Comparison of ENCODE assay signal across 25 cellular contexts in the genomic region with DNA sequence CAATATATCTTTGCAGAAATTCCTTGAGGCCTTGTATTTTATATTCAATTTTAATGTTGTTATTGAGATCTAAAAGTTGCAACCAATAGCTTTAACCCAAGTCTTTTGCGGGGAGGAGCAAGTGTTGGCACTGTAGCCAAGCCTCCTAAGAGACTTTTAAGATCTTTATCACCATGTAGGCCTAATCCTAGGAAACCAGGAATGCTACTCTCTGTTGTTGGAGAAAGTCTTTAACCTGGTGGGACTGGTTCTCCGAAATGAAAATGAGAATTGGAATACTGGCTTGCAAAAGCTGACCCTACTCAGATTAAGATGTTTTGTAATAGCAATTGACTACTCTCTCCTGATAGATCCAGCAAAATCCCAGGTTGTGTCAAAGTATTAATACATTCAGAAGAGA. TPM values are rescaled to one million over a fixed set of nuclear protein-coding genes. Genes with fewer than 3 reads are reported as not detected.
DNase-seq lines count a peak whose midpoint lies in the region; ATAC-seq and TF ChIP-seq lines count a peak whose summit lies in the region.
"Had no signal": no experiment of that assay in that cellular context is flagged by ENCODE, and none has a peak within 500 bp of the region (broad histone marks: within the 10 kb centered on the region; RNA-seq: fewer than 3 reads in every experiment).

No MANE protein-coding gene starts in this region.

- intact Hi-C loops in MCF 10A (cut with micrococcal nuclease) (no loop called here), Calu3 (cut with micrococcal nuclease; ENCODE audit: unreplicated experiment) (no loop called here)

- no peaks in the 10 kb centered on the region for H3K9me3 Mint-ChIP-seq in MCF 10A (ENCODE audit: unreplicated experiment)
- no peaks in the 10 kb centered on the region for H3K9me3 Mint-ChIP-seq in Calu3 (ENCODE audit: low read depth, unreplicated experiment)
- H3K9me3 Mint-ChIP-seq: CD4-positive, alpha-beta T cell; CD8-positive, alpha-beta memory T cell; H9 had no signal

- TF ChIP-seq CTCF in MCF 10A (IDR thresholded peaks at IDR 0.05; ENCODE audit: unreplicated experiment) (no peak), LNCaP clone FGC (IDR thresholded peaks at IDR 0.05; ENCODE audit: control insufficient read depth, extremely low read depth, insufficient read depth) (no peak), osteoblast (IDR thresholded peaks at IDR 0.05; ENCODE audit: extremely low read depth, low read depth, low read length) (no peak), Calu3 (IDR thresholded peaks at IDR 0.05; ENCODE audit: unreplicated experiment) (no peak)

- BruUV-seq in MCF 10A (replicated peaks; lab: Mats Ljungman, UMichigan) (no TSS peak), Calu3 (replicated peaks; lab: Mats Ljungman, UMichigan) (no TSS peak)

- ATAC-seq in GM21528 (IDR thresholded peaks at IDR 0.05; ENCODE audit: low FRiP score, unreplicated experiment) = no peak
- ATAC-seq: A549, GM12878, HCT116 had no signal

- no peak overlapping the region for H3K9ac ChIP-seq in GM23248
- H3K9ac ChIP-seq: BLaER1 treated with 17β-estradiol and CSF1 and Interleukin-3, amounts not matched to agents 10 nM and 100 nM had no signal

- H3K4me1 Mint-ChIP-seq in MCF 10A (ENCODE audit: insufficient read depth, unreplicated experiment) = peaks cover 22% of the 10 kb centered on the region
- H3K4me1 Mint-ChIP-seq in Calu3 (ENCODE audit: low read depth, unreplicated experiment) = peaks cover 9% of the 10 kb centered on the region
- H3K4me1 Mint-ChIP-seq: CD14-positive monocyte; CD8-positive, alpha-beta memory T cell; H9 had no signal

- no peak overlapping the region for H2AFZ ChIP-seq in GM23248
- no peak overlapping the region for H2AFZ ChIP-seq in osteoblast (ENCODE audit: low read length)

- WGBS in GM23248 (ENCODE audit: low coverage in 1 of 2, low lambda C conversion rate in 2 of 2, missing lambda C conversion rate in 2 of 2), 2 experiments = 98% methylated on average over 2 of the region's 2 CpGs

- CTCF ChIA-PET in MCF 10A (lab: Yijun Ruan, JAX) = no interaction called here
- CTCF ChIA-PET in Calu3 (lab: Charles Lee) = no interaction called here

- H3K27me3 ChIP-seq in GM23248 (replicated peaks; ENCODE audit: insufficient read depth) = no peaks in the 10 kb centered on the region
- no peaks in the 10 kb centered on the region for H3K27me3 ChIP-seq in osteoblast (ENCODE audit: insufficient read depth, low read length)
- no peaks in the 10 kb centered on the region for H3K27me3 ChIP-seq in SJCRH30
- H3K27me3 ChIP-seq: BE2C; BLaER1 treated with 17β-estradiol and CSF1 and Interleukin-3, amounts not matched to agents 10 nM and 100 nM had no signal

- H4K20me1 ChIP-seq in GM23248 (ENCODE audit: insufficient read depth) = no peaks in the 10 kb centered on the region
- H4K20me1 ChIP-seq in osteoblast (ENCODE audit: insufficient read depth, low read length) = no peaks in the 10 kb centered on the region
- H4K20me1 ChIP-seq: BLaER1 treated with 17β-estradiol and CSF1 and Interleukin-3, amounts not matched to agents 10 nM and 100 nM had no signal

- H3K27ac ChIP-seq in GM23248 (peak overlapping the region; percentile 93; the same call in 1 of the 2 replicates), osteoblast (ENCODE audit: low read depth, low read length) (peak overlapping the region; percentile 93), SJCRH30 (no peak overlapping the region)
- H3K27ac ChIP-seq: A549; BLaER1 treated with 17β-estradiol and CSF1 and Interleukin-3, amounts not matched to agents 10 nM and 100 nM had no signal

- in situ Hi-C loops in T47D (cut with HindIII; ENCODE audit: low pct_unique_long_range_greater_than_20kb, low sequenced_read_pairs) (no loop called here), GM23248 (cut with MboI) (no loop called here)

- H3K9me2 ChIP-seq in GM23248 (ENCODE audit: insufficient read depth) = 0 out of 2 replicates have a peak, but pooled peaks cover 3% of the 10 kb centered on the region

- H3F3A ChIP-seq in GM23248 (ENCODE audit: insufficient read depth) = peaks cover 64% of the 10 kb centered on the region

- H3K27me3 Mint-ChIP-seq in MCF 10A (ENCODE audit: insufficient read depth, unreplicated experiment) (peaks cover 2% of the 10 kb centered on the region), Calu3 (ENCODE audit: unreplicated experiment) (no peaks in the 10 kb centered on the region)

- H3K79me2 ChIP-seq in GM23248 (ENCODE audit: insufficient read depth) = no peaks in the 10 kb centered on the region
- no peaks in the 10 kb centered on the region for H3K79me2 ChIP-seq in osteoblast (ENCODE audit: insufficient read depth, low read length)

- H3K36me3 Mint-ChIP-seq in MCF 10A (ENCODE audit: insufficient read depth, unreplicated experiment) (no peaks in the 10 kb centered on the region), Calu3 (ENCODE audit: insufficient read depth, unreplicated experiment) (no peaks in the 10 kb centered on the region)
- H3K36me3 Mint-ChIP-seq: CD14-positive monocyte; CD8-positive, alpha-beta memory T cell had no signal

- H3K9me3 ChIP-seq in GM23248 (ENCODE audit: low read depth) (no peaks in the 10 kb centered on the region), osteoblast (ENCODE audit: low read depth, low read length) (no peaks in the 10 kb centered on the region), SJCRH30 (replicated peaks) (no peaks in the 10 kb centered on the region)
- H3K9me3 ChIP-seq: A549; BE2C; BLaER1 treated with 17β-estradiol and CSF1 and Interleukin-3, amounts not matched to agents 10 nM and 100 nM had no signal

- H3K4me3 Mint-ChIP-seq in MCF 10A (ENCODE audit: unreplicated experiment) = no peak overlapping the region
- no peak overlapping the region for H3K4me3 Mint-ChIP-seq in Calu3 (ENCODE audit: low read depth, unreplicated experiment)
- H3K4me3 Mint-ChIP-seq: CD14-positive monocyte; CD4-positive, alpha-beta T cell; CD8-positive, alpha-beta memory T cell; H9 had no signal

- H3K27ac Mint-ChIP-seq in MCF 10A (ENCODE audit: low read depth, unreplicated experiment) (no peak overlapping the region), Calu3 (ENCODE audit: unreplicated experiment) (no peak overlapping the region)
- H3K27ac Mint-ChIP-seq: CD14-positive monocyte; CD4-positive, alpha-beta T cell; CD8-positive, alpha-beta memory T cell; H9 had no signal

- peak; percentile 15 to 76 for DNase-seq in T47D (ENCODE audit: low read depth in 1 of 2, low spot score in 1 of 2)
- no peak for DNase-seq in MCF 10A (ENCODE audit: unreplicated experiment)
- DNase-seq in GM23248 = no peak
- DNase-seq in LNCaP clone FGC (ENCODE audit: low read depth) = peak; percentile 30
- DNase-seq in osteoblast (ENCODE audit: insufficient read length, low spot score, missing footprints) = no peak
- DNase-seq in Calu3 = no peak
- no peak for DNase-seq in SJCRH30
- DNase-seq: 8988T; ACHN; AML-193; BE2C; CD4-positive, alpha-beta T cell; CD8-positive, alpha-beta memory T cell; COR-L47; DMS153; DND-41; EL; GDM1; H9 had no signal

- POLR2A ChIA-PET in MCF 10A (lab: Yijun Ruan, JAX) = no interaction called here

- H3K4me3 ChIP-seq in GM23248 (no peak overlapping the region), LNCaP clone FGC (ENCODE audit: low read depth, low read length) (no peak overlapping the region), osteoblast (ENCODE audit: insufficient read depth, low read length) (no peak overlapping the region), SJCRH30 (no peak overlapping the region)
- H3K4me3 ChIP-seq: A549; BLaER1 treated with 17β-estradiol and CSF1 and Interleukin-3, amounts not matched to agents 10 nM and 100 nM; GM12878 had no signal

- H3K4me1 ChIP-seq in GM23248 (ENCODE audit: insufficient read depth) (peaks cover 60% of the 10 kb centered on the region), osteoblast (ENCODE audit: insufficient read depth, low read length) (peaks cover 56% of the 10 kb centered on the region), SJCRH30 (no peaks in the 10 kb centered on the region)
- H3K4me1 ChIP-seq: BE2C; BLaER1 treated with 17β-estradiol and CSF1 and Interleukin-3, amounts not matched to agents 10 nM and 100 nM had no signal

- H3K4me2 ChIP-seq in GM23248 (ENCODE audit: unreplicated experiment) (no peak overlapping the region), osteoblast (ENCODE audit: insufficient read depth, low read length) (no peak overlapping the region)
- H3K4me2 ChIP-seq: A549; BLaER1 treated with 17β-estradiol and CSF1 and Interleukin-3, amounts not matched to agents 10 nM and 100 nM had no signal

- H3K36me3 ChIP-seq in GM23248 (ENCODE audit: low read depth) = no peaks in the 10 kb centered on the region
- H3K36me3 ChIP-seq in osteoblast (ENCODE audit: insufficient read depth, low read length) = no peaks in the 10 kb centered on the region
- H3K36me3 ChIP-seq in SJCRH30 = no peaks in the 10 kb centered on the region
- H3K36me3 ChIP-seq: BE2C; BLaER1 treated with 17β-estradiol and CSF1 and Interleukin-3, amounts not matched to agents 10 nM and 100 nM had no signal

RNA-seq across cellular contexts. Expression of a gene that starts 25.8 kb away (rescaled TPM):
- total RNA-seq in MCF 10A (2022) (0.26 and 0.49 TPM in 2 replicates), osteoblast (0.72 and 1.5 TPM in 2 replicates), Calu3 (2022) (1.2 and 1.9 TPM in 2 replicates)
- total RNA-seq in GM23248 (2014; rRNA removed; shearing (Covaris generic)) = 0.43 and 0.76 TPM in 2 replicates
- polyA plus RNA-seq in GM23248 (2016; fragmentation: Nextera tagmentation; extraction: Ambion mirVana) = 0.45 and 0.99 TPM in 2 replicates
- 1.2 and 1.8 TPM in 2 replicates for total RNA-seq in SJCRH30 (2014; rRNA removed; shearing (Covaris generic))
- total RNA-seq: CD4-positive, alpha-beta T cell had no signal
- polyA plus RNA-seq: CD14-positive monocyte; CD8-positive, alpha-beta memory T cell had no signal

RNA-seq across cellular contexts. Expression of a gene that starts 60.0 kb away (rescaled TPM):
- total RNA-seq in MCF 10A (2022) (91.3 and 110 TPM in 2 replicates), osteoblast (193 and 206 TPM in 2 replicates), Calu3 (2022) (74.3 and 84.2 TPM in 2 replicates)
- total RNA-seq in GM23248 (2014; rRNA removed; shearing (Covaris generic)) = 267 and 281 TPM in 2 replicates
- polyA plus RNA-seq in GM23248 (2016; fragmentation: Nextera tagmentation; extraction: Ambion mirVana) = 380 and 396 TPM in 2 replicates
- total RNA-seq in SJCRH30 (2014; rRNA removed; shearing (Covaris generic)) = 149 and 164 TPM in 2 replicates

Comparison
In these comparisons a context has a peak if more than half of its experiments do, and no peak if none do; other contexts are left out.
1. DNase-seq: peak in T47D (2 of 2) and LNCaP clone FGC (single experiment); none in MCF 10A (single experiment), GM23248 (single experiment), osteoblast (single experiment), Calu3 (single experiment) and SJCRH30 (0 of 2).